Comparison of ENCODE assay signal across 8 cellular contexts in genomic region chr17:59754547-59754946, GRCh38. TPM values are rescaled to one million over a fixed set of nuclear protein-coding genes. Genes with fewer than 3 reads are reported as not detected.
DNase-seq lines count a peak whose midpoint lies in the region; ATAC-seq and TF ChIP-seq lines count a peak whose summit lies in the region.

No MANE protein-coding gene starts in this region.

- H3K9me3 Mint-ChIP-seq in activated CD4-positive, alpha-beta T cell treated with anti-CD3 and anti-CD28 coated beads, Interleukin-2, amount 10 ng/mL, durations not matched to agents 24 days and 14 days, result no peaks in the 10 kb centered on the region
- peaks cover 3% of the 10 kb centered on the region for H3K9me3 Mint-ChIP-seq in WTC11
- peaks cover 4 to 8% of the 10 kb centered on the region in 2 donors for H3K9me3 Mint-ChIP-seq in stimulated activated naive CD8-positive, alpha-beta T cell treated with anti-CD3 and anti-CD28 coated beads, Interleukin-15, amount 100 ng/mL, for 72 hours

- H3K27me3 Mint-ChIP-seq in activated CD4-positive, alpha-beta T cell treated with anti-CD3 and anti-CD28 coated beads, Interleukin-2, amount 10 ng/mL, durations not matched to agents 24 days and 14 days, result no peaks in the 10 kb centered on the region
- H3K27me3 Mint-ChIP-seq in WTC11 (ENCODE audit: low read depth), result no peaks in the 10 kb centered on the region
- H3K27me3 Mint-ChIP-seq in stimulated activated naive CD8-positive, alpha-beta T cell treated with anti-CD3 and anti-CD28 coated beads, Interleukin-15, amount 100 ng/mL, for 72 hours, result no peaks in the 10 kb centered on the region

- peak; percentile 73 for DNase-seq in activated CD4-positive, alpha-beta T cell treated with anti-CD3 and anti-CD28 coated beads, Interleukin-2, amount 10 ng/mL, durations not matched to agents 24 days and 14 days
- DNase-seq in activated CD4-positive, alpha-beta T cell treated with anti-CD3 and anti-CD28 coated beads, Interleukin-2, amount 50 U/mL, for 1 hour, result no peak
- no peak for DNase-seq in WTC11 (ENCODE audit: low spot score)
- peak; percentile 96 for DNase-seq in fibroblast of villous mesenchyme (ENCODE audit: low read depth)
- DNase-seq in stimulated activated naive CD8-positive, alpha-beta T cell treated with anti-CD3 and anti-CD28 coated beads, Interleukin-15, amount 100 ng/mL, for 72 hours, result peak in 1 of 2 donors; percentile 32
- DNase-seq in OCI-M2 (lab: John Stamatoyannopoulos, UW; ENCODE audit: unreplicated experiment), result no peak

- peaks cover 30% of the 10 kb centered on the region for H3K36me3 Mint-ChIP-seq in activated CD4-positive, alpha-beta T cell treated with anti-CD3 and anti-CD28 coated beads, Interleukin-2, amount 10 ng/mL, durations not matched to agents 24 days and 14 days (ENCODE audit: low read depth)
- H3K36me3 Mint-ChIP-seq in WTC11, result peaks cover 9% of the 10 kb centered on the region

- no peak for ATAC-seq in WTC11
- peak; percentile 85 for ATAC-seq in stimulated activated naive CD8-positive, alpha-beta T cell treated with anti-CD3 and anti-CD28 coated beads, Interleukin-15, amount 100 ng/mL, for 72 hours
- ATAC-seq in GM18868 (IDR thresholded peaks at IDR 0.05; ENCODE audit: unreplicated experiment), result no peak
- no peak for ATAC-seq in HG03520 (IDR thresholded peaks at IDR 0.05; ENCODE audit: unreplicated experiment)

- H3K4me3 ChIP-seq in fibroblast of villous mesenchyme (ENCODE audit: low read depth, low read length), result no peak overlapping the region

- H3K27ac Mint-ChIP-seq in activated CD4-positive, alpha-beta T cell treated with anti-CD3 and anti-CD28 coated beads, Interleukin-2, amount 10 ng/mL, durations not matched to agents 24 days and 14 days, result peak overlapping the region; percentile 85
- H3K27ac Mint-ChIP-seq in WTC11, result peak overlapping the region; percentile 87
- peak overlapping the region; percentile 95 to 99 for H3K27ac Mint-ChIP-seq in stimulated activated naive CD8-positive, alpha-beta T cell treated with anti-CD3 and anti-CD28 coated beads, Interleukin-15, amount 100 ng/mL, for 72 hours

- POLR2A ChIA-PET in WTC11 (lab: Charles Lee), result interaction anchor here (0.6 to 0.7 kb wide), 2 partner anchors 96 to 295 kb away, joined by 3 to 5 read pairs; no protein-coding TSS in a partner anchor

- H3K4me3 Mint-ChIP-seq in activated CD4-positive, alpha-beta T cell treated with anti-CD3 and anti-CD28 coated beads, Interleukin-2, amount 10 ng/mL, durations not matched to agents 24 days and 14 days, result peak overlapping the region; percentile 71
- H3K4me3 Mint-ChIP-seq in WTC11, result no peak overlapping the region
- H3K4me3 Mint-ChIP-seq in stimulated activated naive CD8-positive, alpha-beta T cell treated with anti-CD3 and anti-CD28 coated beads, Interleukin-15, amount 100 ng/mL, for 72 hours, result peak overlapping the region; percentile 67 to 78

- CTCF ChIA-PET in WTC11 (lab: Charles Lee), result interaction anchor here (1.1 to 4.5 kb wide), 8 partner anchors 8 to 282 kb away, joined by 4 to 24 read pairs (median 5); no protein-coding TSS in a partner anchor

- peaks cover 59% of the 10 kb centered on the region for H3K4me1 Mint-ChIP-seq in activated CD4-positive, alpha-beta T cell treated with anti-CD3 and anti-CD28 coated beads, Interleukin-2, amount 10 ng/mL, durations not matched to agents 24 days and 14 days
- peaks cover 3% of the 10 kb centered on the region for H3K4me1 Mint-ChIP-seq in WTC11
- peaks cover 67% of the 10 kb centered on the region for H3K4me1 Mint-ChIP-seq in stimulated activated naive CD8-positive, alpha-beta T cell treated with anti-CD3 and anti-CD28 coated beads, Interleukin-15, amount 100 ng/mL, for 72 hours

- no peak for TF ChIP-seq CTCF in WTC11 (IDR thresholded peaks at IDR 0.05)
- TF ChIP-seq CTCF in fibroblast of villous mesenchyme (IDR thresholded peaks at IDR 0.05; ENCODE audit: insufficient read depth, low read depth, low read length), result no peak

- intact Hi-C loops in activated CD4-positive, alpha-beta T cell treated with anti-CD3 and anti-CD28 coated beads, Interleukin-2, amount 10 ng/mL, durations not matched to agents 24 days and 14 days (cut with micrococcal nuclease), result loop anchor here (1.0 to 5.0 kb wide), 4 partner anchors 8 to 283 kb away; no protein-coding TSS in a partner anchor

TF ChIP-seq in WTC11, 78 proteins besides CTCF, POLR2A, EP300 and RAD21:
- TF ChIP-seq STAT6 (CRISPR knock-in tag; conservative IDR thresholded peaks at IDR 0.05; ENCODE audit: low read depth), result no peak
- TF ChIP-seq ZNF396 (CRISPR knock-in tag; IDR thresholded peaks at IDR 0.05; ENCODE audit: borderline replicate concordance), result no peak
- no peak for TF ChIP-seq CREM (CRISPR knock-in tag; IDR thresholded peaks at IDR 0.05)
- peak; percentile 74 for TF ChIP-seq GABPB1 (CRISPR knock-in tag; IDR thresholded peaks at IDR 0.05)
- no peak for TF ChIP-seq FOXP1 (CRISPR knock-in tag; IDR thresholded peaks at IDR 0.05; ENCODE audit: borderline replicate concordance)

RNA-seq across cellular contexts. Expression of gene VMP1, which starts 47.1 kb away (rescaled TPM):
- 417 and 422 TPM in 2 replicates for total RNA-seq in activated CD4-positive, alpha-beta T cell treated with anti-CD3 and anti-CD28 coated beads, Interleukin-2, amount 10 ng/mL, durations not matched to agents 24 days and 14 days
- total RNA-seq in WTC11 (2021), result 72.8 to 79.1 TPM (median 72.9 TPM) in 3 replicates
- total RNA-seq in fibroblast of villous mesenchyme, result 436 and 608 TPM in 2 replicates

RNA-seq across cellular contexts. Expression of gene PTRH2, which starts 47.3 kb away (rescaled TPM):
- 49.0 and 50.3 TPM in 2 replicates for total RNA-seq in activated CD4-positive, alpha-beta T cell treated with anti-CD3 and anti-CD28 coated beads, Interleukin-2, amount 10 ng/mL, durations not matched to agents 24 days and 14 days
- total RNA-seq in WTC11 (2021) (30.0 to 32.6 TPM (median 30.5 TPM) in 3 replicates), fibroblast of villous mesenchyme (16.4 TPM in 2 replicates)

Comparison
In these comparisons a context has a peak if more than half of its experiments do, and no peak if none do; other contexts are left out.
1. DNase-seq: peak in activated CD4-positive, alpha-beta T cell treated with anti-CD3 and anti-CD28 coated beads, Interleukin-2, amount 10 ng/mL, durations not matched to agents 24 days and 14 days (single experiment) and fibroblast of villous mesenchyme (single experiment); none in activated CD4-positive, alpha-beta T cell treated with anti-CD3 and anti-CD28 coated beads, Interleukin-2, amount 50 U/mL, for 1 hour (single experiment), WTC11 (single experiment) and OCI-M2 (single experiment).
2. Peak in every context shown above with its lines, with median percentiles within 50 percentile points of each other: H3K27ac Mint-ChIP-seq.